In genomic region chr12:23515785-23516184, GRCh38 we compare ENCODE assay signal across 3 cellular contexts.
DNase-seq lines count a peak whose midpoint lies in the region; ATAC-seq, FAIRE-seq and TF ChIP-seq lines count a peak whose summit lies in the region.
"Not testable (repeated sequence)": the region's sequence is repeated elsewhere in the genome, so short reads cannot be mapped to it uniquely, and the experiment has no call there.

No MANE protein-coding gene starts in this region.

- H3K4me3 ChIP-seq in HEK293 (ENCODE audit: low read depth, low read length); K562: not testable (repeated sequence)

- H3K9ac ChIP-seq in K562 (ENCODE audit: insufficient read depth in 1 of 2, low read depth in 2 of 2, low read length in 2 of 2): not testable (repeated sequence)

- not testable (repeated sequence) for H3K27me3 Mint-ChIP-seq in activated naive CD4-positive, alpha-beta T cell treated with anti-CD3 and anti-CD28 coated beads for 36 hours (ENCODE audit: low read depth)

- BruUV-seq in K562 (replicated peaks; lab: Mats Ljungman, UMichigan): not testable (repeated sequence)

- not testable (repeated sequence) for H3K36me3 Mint-ChIP-seq in activated naive CD4-positive, alpha-beta T cell treated with anti-CD3 and anti-CD28 coated beads for 36 hours (ENCODE audit: low read depth)

- H3K27ac ChIP-seq in HEK293 (ENCODE audit: extremely low read depth, low read depth, low read length); K562 (ENCODE audit: extremely low read depth, low read depth, low read length): not testable (repeated sequence)

- in situ Hi-C loops in K562 (cut with MboI): not testable (repeated sequence)

- not testable (repeated sequence) for TF ChIP-seq RAD21 in K562 (CRISPR knock-in tag; conservative IDR thresholded peaks at IDR 0.05 in 1 of 2, IDR thresholded peaks at IDR 0.05 in 1 of 2)

- not testable (repeated sequence) for H3K4me2 ChIP-seq in K562 (ENCODE audit: insufficient read depth, low read length)

- not testable (repeated sequence) for H3K4me1 ChIP-seq in HEK293 (ENCODE audit: control insufficient read depth, insufficient read depth, low read length); K562 (replicated peaks in 1 of 2; ENCODE audit: control insufficient read depth in 2 of 2, insufficient read depth in 2 of 2, low read length in 2 of 2)

- H2AFZ ChIP-seq in K562 (ENCODE audit: low read depth, low read length): not testable (repeated sequence)

- not testable (repeated sequence) for DNase-seq in activated naive CD4-positive, alpha-beta T cell treated with anti-CD3 and anti-CD28 coated beads for 36 hours; K562 (ENCODE audit: extremely low read depth in 1 of 4, low spot score in 3 of 4)

- FAIRE-seq in K562 (lab: Jason Lieb, UNC): not testable (repeated sequence)

- H3K9me1 ChIP-seq in K562 (ENCODE audit: control insufficient read depth, insufficient read depth, low read length): not testable (repeated sequence)

- WGBS in K562 (ENCODE audit: insufficient coverage, low coverage, missing lambda C conversion rate): 100% methylated on average over 1 of the region's 6 CpGs

- intact Hi-C loops in activated naive CD4-positive, alpha-beta T cell treated with anti-CD3 and anti-CD28 coated beads for 36 hours (cut with micrococcal nuclease); K562 (cut with micrococcal nuclease): not testable (repeated sequence)

- not testable (repeated sequence) for TF ChIP-seq POLR2A in K562 (conservative IDR thresholded peaks at IDR 0.05)

- not testable (repeated sequence) for TF ChIP-seq CTCF in HEK293 (tag by site-specific recombination; IDR thresholded peaks at IDR 0.05); K562 (IDR thresholded peaks at IDR 0.05 in 2 of 3, conservative IDR thresholded peaks at IDR 0.05 in 1 of 3; ENCODE audit: insufficient read depth in 2 of 3, low read depth in 1 of 3, low read length in 3 of 3)

- POLR2A ChIA-PET in HEK293 (lab: Yijun Ruan, JAX); K562 (lab: Yijun Ruan, JAX): not testable (repeated sequence)

- H3K9me3 Mint-ChIP-seq in activated naive CD4-positive, alpha-beta T cell treated with anti-CD3 and anti-CD28 coated beads for 36 hours: not testable (repeated sequence)

- not testable (repeated sequence) for H3K4me1 Mint-ChIP-seq in activated naive CD4-positive, alpha-beta T cell treated with anti-CD3 and anti-CD28 coated beads for 36 hours (ENCODE audit: low read depth)

- not testable (repeated sequence) for H3K79me2 ChIP-seq in K562 (ENCODE audit: control insufficient read depth, insufficient read depth, low read length)

- H3K4me3 Mint-ChIP-seq in activated naive CD4-positive, alpha-beta T cell treated with anti-CD3 and anti-CD28 coated beads for 36 hours: not testable (repeated sequence)

- TF ChIP-seq EP300 in K562 (IDR thresholded peaks at IDR 0.05; ENCODE audit: low read length): not testable (repeated sequence)

- not testable (repeated sequence) for H3K36me3 ChIP-seq in HEK293 (ENCODE audit: control insufficient read depth in 2 of 2, insufficient read depth in 1 of 2, low read length in 2 of 2); K562 (ENCODE audit: control insufficient read depth, insufficient read depth, low read length)

- H3K9me3 ChIP-seq in HEK293 (ENCODE audit: control insufficient read depth, insufficient read depth, low read depth, low read length); K562 (replicated peaks; ENCODE audit: control insufficient read depth, insufficient read depth, low read depth, low read length): not testable (repeated sequence)

- peak overlapping the region; percentile 50 for H3K27ac Mint-ChIP-seq in activated naive CD4-positive, alpha-beta T cell treated with anti-CD3 and anti-CD28 coated beads for 36 hours

- not testable (repeated sequence) for H3K27me3 ChIP-seq in K562 (ENCODE audit: control insufficient read depth in 2 of 2, insufficient read depth in 2 of 2, low read length in 2 of 2)

- not testable (repeated sequence) for ATAC-seq in K562

- H4K20me1 ChIP-seq in K562 (replicated peaks; ENCODE audit: control insufficient read depth, insufficient read depth, low read length): not testable (repeated sequence)

- CTCF ChIA-PET in HEK293 (lab: Yijun Ruan, JAX); activated naive CD4-positive, alpha-beta T cell treated with anti-CD3 and anti-CD28 coated beads for 36 hours (lab: Charles Lee); K562 (lab: Yijun Ruan, JAX; ENCODE audit: low intra/inter-chr PET ratio): not testable (repeated sequence)

TF ChIP-seq in HEK293, 187 proteins besides CTCF, POLR2A, EP300 and RAD21:
- TF ChIP-seq ZNF280D (tag by site-specific recombination; IDR thresholded peaks at IDR 0.05) (0 out of 2 replicates have a peak, but pooled peaks have one; percentile 59), ZNF146 (tag by site-specific recombination; IDR thresholded peaks at IDR 0.05) (peak; percentile 67)

TF ChIP-seq in K562, 482 proteins besides CTCF, POLR2A, EP300 and RAD21:
- TF ChIP-seq ZNF146 (CRISPR knock-in tag; IDR thresholded peaks at IDR 0.05; ENCODE audit: unreplicated experiment): peak; percentile 30
